10 cellular contexts compared by ENCODE assay signal in the genomic region with DNA sequence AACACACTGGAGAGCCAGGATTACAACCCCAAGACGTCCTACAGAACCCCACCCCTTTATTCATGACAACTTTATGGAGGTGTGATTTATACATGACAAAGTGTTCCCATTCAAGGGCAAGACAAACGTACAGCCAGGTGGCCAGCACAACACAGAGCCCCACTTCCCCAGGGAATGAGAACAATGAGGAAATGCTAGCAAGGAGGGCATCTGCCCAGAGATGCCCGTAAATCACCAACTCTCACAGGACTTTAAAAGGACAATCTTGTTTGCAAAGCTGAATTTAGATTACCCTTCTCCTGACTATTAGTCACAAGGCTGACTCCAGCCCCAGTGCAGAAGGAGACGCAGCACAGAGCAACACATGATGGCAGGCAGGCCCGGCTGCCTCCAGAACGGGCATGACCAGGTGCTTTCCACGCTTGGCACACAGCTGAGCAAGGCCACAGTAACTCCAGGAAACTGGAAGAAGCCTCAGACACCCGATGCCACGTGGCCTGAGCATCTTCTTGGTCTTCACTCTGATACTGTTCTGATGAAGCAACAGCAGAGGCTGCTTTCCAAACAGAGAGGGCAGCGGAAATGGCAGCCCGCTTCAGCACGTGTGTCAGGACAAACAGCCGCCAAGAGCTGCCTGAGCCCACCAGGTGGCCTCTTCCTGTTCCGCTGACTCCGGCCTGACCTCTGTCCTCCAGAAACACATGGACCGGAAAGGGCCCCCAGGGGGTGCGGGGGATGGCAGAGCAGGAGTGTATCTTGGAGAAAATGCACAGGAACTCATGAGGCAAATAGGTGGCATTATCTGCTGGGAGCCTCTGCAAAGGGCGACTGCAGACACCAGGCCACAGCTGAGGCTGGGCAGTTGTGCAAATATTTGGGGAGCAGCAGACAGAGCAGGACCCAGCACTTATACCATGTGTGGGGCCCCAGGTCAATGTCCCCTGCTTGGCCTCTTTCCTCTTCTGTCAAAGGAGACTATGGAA.
DNase-seq lines count a peak whose midpoint lies in the region; ATAC-seq lines count a peak whose summit lies in the region.
"Had no signal": no experiment of that assay in that cellular context is flagged by ENCODE, and none has a peak within 500 bp of the region (broad histone marks: within the 10 kb centered on the region; RNA-seq: fewer than 3 reads in every experiment).

No MANE protein-coding gene starts in this region.

- H3K27me3 ChIP-seq in muscle layer of colon (ENCODE audit: control insufficient read depth in 1 of 2, insufficient read depth in 2 of 2, low read length in 2 of 2), result no peaks in the 10 kb centered on the region

- H3K27me3 Mint-ChIP-seq in activated naive CD4-positive, alpha-beta T cell treated with anti-CD3 and anti-CD28 coated beads, Interleukin-2, amount 10 ng/mL, durations not matched to agents 7 days and 5 days, result peaks cover 38% of the 10 kb centered on the region

- H3K4me3 Mint-ChIP-seq in activated naive CD4-positive, alpha-beta T cell treated with anti-CD3 and anti-CD28 coated beads, Interleukin-2, amount 10 ng/mL, durations not matched to agents 7 days and 5 days, result no peak overlapping the region
- no peak overlapping the region for H3K4me3 Mint-ChIP-seq in stimulated activated effector memory CD8-positive, alpha-beta T cell treated with anti-CD3 and anti-CD28 coated beads, Interleukin-12 subunit alpha, Interleukin-12 subunit beta, amount 100 ng/mL, for 72 hours
- H3K4me3 Mint-ChIP-seq: activated CD4-positive, alpha-beta memory T cell treated with anti-CD3 and anti-CD28 coated beads for 36 hours had no signal

- peaks cover 90% of the 10 kb centered on the region for H3K4me1 ChIP-seq in muscle layer of colon (ENCODE audit: insufficient read depth, low read length)

- H3K27ac Mint-ChIP-seq in activated naive CD4-positive, alpha-beta T cell treated with anti-CD3 and anti-CD28 coated beads, Interleukin-2, amount 10 ng/mL, durations not matched to agents 7 days and 5 days, result no peak overlapping the region
- no peak overlapping the region for H3K27ac Mint-ChIP-seq in stimulated activated effector memory CD8-positive, alpha-beta T cell treated with anti-CD3 and anti-CD28 coated beads, Interleukin-12 subunit alpha, Interleukin-12 subunit beta, amount 100 ng/mL, for 72 hours
- H3K27ac Mint-ChIP-seq: activated CD4-positive, alpha-beta memory T cell treated with anti-CD3 and anti-CD28 coated beads for 36 hours had no signal

- H3K36me3 Mint-ChIP-seq in activated naive CD4-positive, alpha-beta T cell treated with anti-CD3 and anti-CD28 coated beads, Interleukin-2, amount 10 ng/mL, durations not matched to agents 7 days and 5 days, result no peaks in the 10 kb centered on the region
- H3K36me3 Mint-ChIP-seq in stimulated activated effector memory CD8-positive, alpha-beta T cell treated with anti-CD3 and anti-CD28 coated beads, Interleukin-12 subunit alpha, Interleukin-12 subunit beta, amount 100 ng/mL, for 72 hours, result no peaks in the 10 kb centered on the region
- H3K36me3 Mint-ChIP-seq: activated CD4-positive, alpha-beta memory T cell treated with anti-CD3 and anti-CD28 coated beads for 36 hours had no signal

- no peak overlapping the region for H3K9ac ChIP-seq in muscle layer of colon (ENCODE audit: low read length)

- H3K4me3 ChIP-seq in muscle layer of colon (ENCODE audit: low read depth in 1 of 2, low read length in 2 of 2), result peak overlapping the region in 1 of 2 donors; percentile 2

- ATAC-seq in GM18873 (IDR thresholded peaks at IDR 0.05; ENCODE audit: low FRiP score, unreplicated experiment), result no peak
- no peak for ATAC-seq in GM21367 (IDR thresholded peaks at IDR 0.05; ENCODE audit: unreplicated experiment)
- ATAC-seq in stimulated activated effector memory CD8-positive, alpha-beta T cell treated with anti-CD3 and anti-CD28 coated beads, Interleukin-12 subunit alpha, Interleukin-12 subunit beta, amount 100 ng/mL, for 72 hours, result no peak

- H3K27ac ChIP-seq in muscle layer of colon (ENCODE audit: low read depth, low read length), result peak overlapping the region; percentile 89

- no peaks in the 10 kb centered on the region for H3K36me3 ChIP-seq in muscle layer of colon (ENCODE audit: insufficient read depth, low read length)

- no peaks in the 10 kb centered on the region for H3K9me3 Mint-ChIP-seq in activated naive CD4-positive, alpha-beta T cell treated with anti-CD3 and anti-CD28 coated beads, Interleukin-2, amount 10 ng/mL, durations not matched to agents 7 days and 5 days
- no peaks in the 10 kb centered on the region for H3K9me3 Mint-ChIP-seq in stimulated activated effector memory CD8-positive, alpha-beta T cell treated with anti-CD3 and anti-CD28 coated beads, Interleukin-12 subunit alpha, Interleukin-12 subunit beta, amount 100 ng/mL, for 72 hours
- H3K9me3 Mint-ChIP-seq: activated CD4-positive, alpha-beta memory T cell treated with anti-CD3 and anti-CD28 coated beads for 36 hours had no signal

- CTCF ChIA-PET in activated naive CD4-positive, alpha-beta T cell treated with anti-CD3 and anti-CD28 coated beads, Interleukin-2, amount 10 ng/mL, durations not matched to agents 7 days and 5 days (lab: Charles Lee), result no interaction called here

- H3K9me3 ChIP-seq in muscle layer of colon (ENCODE audit: low read length), result no peaks in the 10 kb centered on the region

- no peaks in the 10 kb centered on the region for H3K4me1 Mint-ChIP-seq in activated naive CD4-positive, alpha-beta T cell treated with anti-CD3 and anti-CD28 coated beads, Interleukin-2, amount 10 ng/mL, durations not matched to agents 7 days and 5 days
- H3K4me1 Mint-ChIP-seq in stimulated activated effector memory CD8-positive, alpha-beta T cell treated with anti-CD3 and anti-CD28 coated beads, Interleukin-12 subunit alpha, Interleukin-12 subunit beta, amount 100 ng/mL, for 72 hours, result peaks cover 19% of the 10 kb centered on the region

- DNase-seq in COR-L47 (lab: John Stamatoyannopoulos, UW) (peak; percentile 39), NCI-H1417 treated with DMSO at 0.1 percent for 48 hours (lab: John Stamatoyannopoulos, UW) (peak; percentile 85), brain pericyte (ENCODE audit: low read depth, low spot score) (peak; percentile 46)
- no peak for DNase-seq in activated naive CD4-positive, alpha-beta T cell treated with anti-CD3 and anti-CD28 coated beads, Interleukin-2, amount 10 ng/mL, durations not matched to agents 7 days and 5 days
- DNase-seq in stimulated activated effector memory CD8-positive, alpha-beta T cell treated with anti-CD3 and anti-CD28 coated beads, Interleukin-12 subunit alpha, Interleukin-12 subunit beta, amount 100 ng/mL, for 72 hours (ENCODE audit: low spot score in 2 of 2), result no peak
- DNase-seq: activated CD4-positive, alpha-beta memory T cell treated with anti-CD3 and anti-CD28 coated beads for 36 hours; NCI-H446 had no signal

Comparison
In these comparisons a context has a peak if more than half of its experiments do, and no peak if none do; other contexts are left out.
1. DNase-seq: peak in COR-L47 (single experiment), NCI-H1417 treated with DMSO at 0.1 percent for 48 hours (single experiment) and brain pericyte (single experiment); none in activated naive CD4-positive, alpha-beta T cell treated with anti-CD3 and anti-CD28 coated beads, Interleukin-2, amount 10 ng/mL, durations not matched to agents 7 days and 5 days (single experiment) and stimulated activated effector memory CD8-positive, alpha-beta T cell treated with anti-CD3 and anti-CD28 coated beads, Interleukin-12 subunit alpha, Interleukin-12 subunit beta, amount 100 ng/mL, for 72 hours (0 of 2).